8 cellular contexts compared by ENCODE assay signal in the genomic region with DNA sequence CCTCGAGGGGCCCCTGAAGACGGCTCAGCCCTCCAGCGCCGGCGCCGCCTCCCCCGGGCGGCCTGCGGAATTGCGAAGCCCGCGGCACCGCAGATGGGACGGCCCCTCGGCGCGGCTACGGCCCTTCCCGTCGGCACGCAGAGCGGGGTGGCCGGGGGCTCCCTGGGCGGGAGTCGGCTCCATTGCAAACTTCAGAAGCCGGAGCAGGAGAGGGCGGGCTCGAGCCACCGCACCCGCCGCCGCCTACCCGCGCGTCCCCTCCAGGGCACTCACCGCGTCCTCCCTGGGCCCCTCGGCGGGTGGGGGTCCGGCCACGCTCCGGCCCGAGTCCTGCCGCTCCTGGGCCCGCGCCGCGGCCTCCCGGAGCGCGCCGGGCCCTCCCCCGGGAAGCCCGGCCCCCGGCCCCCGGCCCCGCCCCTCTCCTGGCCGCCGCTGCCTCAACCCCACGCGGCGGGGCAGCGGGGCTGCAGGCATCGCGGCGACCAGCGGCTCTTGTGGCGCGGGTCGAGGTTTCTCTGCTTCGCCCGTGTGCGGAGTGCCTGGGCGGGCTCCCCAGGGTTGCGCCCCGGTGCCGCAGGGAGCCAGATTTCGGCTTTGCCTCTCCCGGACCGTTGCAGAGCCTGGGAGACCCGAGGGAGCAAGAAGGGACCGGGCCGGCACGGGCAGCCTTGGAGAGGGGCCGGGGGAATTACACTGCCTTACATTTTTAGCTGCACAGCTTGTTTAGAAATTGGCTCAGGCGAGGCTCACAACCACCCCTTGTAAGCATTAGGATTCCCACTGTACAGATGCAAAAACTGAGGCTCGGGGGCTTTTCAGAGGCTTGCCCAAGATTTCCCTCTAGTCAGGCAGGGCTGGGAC. TPM values are rescaled to one million over a fixed set of nuclear protein-coding genes. Genes with fewer than 3 reads are reported as not detected.
A peak's percentile ranks its signal among the peaks of the same experiment; 100 is the strongest.
DNase-seq lines count a peak whose midpoint lies in the region; ATAC-seq and TF ChIP-seq lines count a peak whose summit lies in the region.

A gene (minus strand): TSS at position 359 of the 861 bp plus-strand sequence. CDS start 3,707 bp downstream, outside the sequence.

- H3K27ac ChIP-seq in Panc1 (ENCODE audit: low read length), result peak within 1 kb of the TSS; percentile 62
- H3K27ac ChIP-seq in trophoblast cell (ENCODE audit: low read depth, low read length), result peak within 1 kb of the TSS; percentile 87

- H3K4me2 ChIP-seq in trophoblast cell (ENCODE audit: low read length), result peak within 1 kb of the TSS; percentile 94

- ATAC-seq in Panc1 (peak; percentile 81), GM19467 (IDR thresholded peaks at IDR 0.05; ENCODE audit: unreplicated experiment) (no peak)

- peaks cover 17% of the 10 kb centered on the region for H3K4me1 ChIP-seq in HAP-1
- peaks cover 30% of the 10 kb centered on the region for H3K4me1 ChIP-seq in Panc1 (ENCODE audit: control insufficient read depth, insufficient read depth, low read length)
- peaks cover 30% of the 10 kb centered on the region for H3K4me1 ChIP-seq in adipocyte (ENCODE audit: control insufficient read depth, insufficient read depth, low read length)
- peaks cover 35 to 45% of the 10 kb centered on the region in 2 experiments for H3K4me1 ChIP-seq in trophoblast cell (ENCODE audit: control insufficient read depth in 1 of 2, insufficient read depth in 2 of 2, low read length in 2 of 2)

- CTCF ChIA-PET in Panc1 (lab: Charles Lee), result interaction anchor here (1.2 kb wide), 1 partner anchor 8 kb away, joined by 4 read pairs; no protein-coding TSS in a partner anchor

- H3K27me3 ChIP-seq in HAP-1 (ENCODE audit: low read depth) (no peaks in the 10 kb centered on the region), Panc1 (ENCODE audit: control insufficient read depth, insufficient read depth, low read length) (no peaks in the 10 kb centered on the region), adipocyte (replicated peaks; ENCODE audit: control insufficient read depth, insufficient read depth, low read length) (no peaks in the 10 kb centered on the region), trophoblast cell (ENCODE audit: insufficient read depth, low read length) (no peaks in the 10 kb centered on the region)

- H3K79me2 ChIP-seq in trophoblast cell (ENCODE audit: control insufficient read depth, insufficient read depth, low read length, poor library complexity), result peaks cover 22% of the 10 kb centered on the region

- H3K36me3 ChIP-seq in HAP-1 (replicated peaks) (peaks cover 3% of the 10 kb centered on the region), Panc1 (ENCODE audit: control insufficient read depth, insufficient read depth, low read length) (no peaks in the 10 kb centered on the region), adipocyte (ENCODE audit: control insufficient read depth, insufficient read depth, low read length, severe bottlenecking) (no peaks in the 10 kb centered on the region), trophoblast cell (ENCODE audit: control insufficient read depth in 1 of 2, insufficient read depth in 2 of 2, low read length in 2 of 2) (peaks cover 12 to 15% of the 10 kb centered on the region in 2 experiments)

- no peak within 1 kb of the TSS for H3K23ac ChIP-seq in trophoblast cell (ENCODE audit: low read length)

- TF ChIP-seq CTCF in Panc1 (IDR thresholded peaks at IDR 0.05), result peak; percentile 21; the same call in 1 of the 2 replicates

- H3K4ac ChIP-seq in trophoblast cell (ENCODE audit: low read depth, low read length), result peak within 1 kb of the TSS; percentile 98

- intact Hi-C loops in Panc1 (cut with micrococcal nuclease; ENCODE audit: unreplicated experiment), result no loop called here
- intact Hi-C loops in cardiac septum (cut with DNase I), result loop anchor here (2.0 kb wide), 1 partner anchor 70 kb away; a partner anchor contains a TSS

- peak within 1 kb of the TSS; percentile 81 for H2AFZ ChIP-seq in trophoblast cell (ENCODE audit: insufficient read depth, low read length, poor library complexity)

- DNase-seq in D341Med (ENCODE audit: low spot score) (peak; percentile 86), HAP-1 (ENCODE audit: low spot score in 2 of 2) (peak; percentile 43 to 80), Panc1 (ENCODE audit: low read depth, low spot score) (no peak), adipocyte (ENCODE audit: low read depth) (peak; percentile 78), cardiac septum (ENCODE audit: low spot score) (no peak), trophoblast cell (peak; percentile 42 to 73), T1000 (lab: John Stamatoyannopoulos, UW) (no peak)

- H3K9ac ChIP-seq in adipocyte (ENCODE audit: low read length) (peak within 1 kb of the TSS; percentile 79), trophoblast cell (ENCODE audit: low read length) (peak within 1 kb of the TSS; percentile 76)

- BruUV-seq in Panc1 (replicated peaks; lab: Mats Ljungman, UMichigan), result no TSS peak

- H3K14ac ChIP-seq in trophoblast cell (ENCODE audit: low read length), result peak within 1 kb of the TSS; percentile 98

- H4K8ac ChIP-seq in trophoblast cell (ENCODE audit: low read depth, low read length), result peak within 1 kb of the TSS; percentile 77

- H3K9me3 ChIP-seq in HAP-1 (no peaks in the 10 kb centered on the region), Panc1 (ENCODE audit: control insufficient read depth, insufficient read depth, low read depth, low read length) (no peaks in the 10 kb centered on the region), adipocyte (ENCODE audit: control insufficient read depth, low read length) (no peaks in the 10 kb centered on the region), trophoblast cell (ENCODE audit: insufficient read depth, low read depth, low read length) (no peaks in the 10 kb centered on the region)

- H3K79me1 ChIP-seq in trophoblast cell (ENCODE audit: low read length), result peaks cover 23% of the 10 kb centered on the region

- peak within 1 kb of the TSS; percentile 72 for H2BK12ac ChIP-seq in trophoblast cell (ENCODE audit: low read length)

- peak within 1 kb of the TSS; percentile 81 for H2BK5ac ChIP-seq in trophoblast cell (ENCODE audit: low read depth, low read length, poor library complexity)

- peak within 1 kb of the TSS; percentile 27 for H4K12ac ChIP-seq in trophoblast cell (ENCODE audit: low read depth, low read length)

- H2BK120ac ChIP-seq in trophoblast cell (ENCODE audit: insufficient read depth, low read length, poor library complexity), result peak within 1 kb of the TSS; percentile 96

- WGBS in trophoblast cell (ENCODE audit: extremely low coverage, insufficient coverage, insufficient read length), result no CpG with 5 or more reads among the region's 87 CpGs

- peak within 1 kb of the TSS; percentile 82 for H4K91ac ChIP-seq in trophoblast cell (ENCODE audit: low read depth, low read length)

- peak within 1 kb of the TSS; percentile 75 for H3K4me3 ChIP-seq in HAP-1
- peak within 1 kb of the TSS; percentile 56 to 64 for H3K4me3 ChIP-seq in Panc1 (ENCODE audit: low read depth in 2 of 2, low read length in 2 of 2)
- peak within 1 kb of the TSS; percentile 80 for H3K4me3 ChIP-seq in adipocyte (ENCODE audit: low read length)
- peak within 1 kb of the TSS; percentile 88 for H3K4me3 ChIP-seq in trophoblast cell (ENCODE audit: low read depth, low read length)

- H3K18ac ChIP-seq in trophoblast cell (ENCODE audit: low read length), result peak within 1 kb of the TSS; percentile 97

- peak within 1 kb of the TSS; percentile 38 for H2AK5ac ChIP-seq in trophoblast cell (ENCODE audit: low read length)

- in situ Hi-C loops in HAP-1 (cut with MboI; ENCODE audit: low sequenced_read_pairs), result no loop called here
- in situ Hi-C loops in Panc1 (cut with HindIII; ENCODE audit: low pct_unique_long_range_greater_than_20kb, low sequenced_read_pairs), result no loop called here

- POLR2A ChIA-PET in Panc1 (lab: Charles Lee), result interaction anchor here (1.0 kb wide), 1 partner anchor 71 kb away, joined by 3 read pairs; a partner anchor contains a TSS

RNA-seq across cellular contexts. Expression of the gene that starts here (rescaled TPM):
- total RNA-seq in Panc1 (2021; ENCODE audit: unreplicated experiment), result 45.3 TPM
- 60.0 TPM for polyA plus RNA-seq in Panc1 (2012; ENCODE audit: insufficient read length)
- total RNA-seq in cardiac septum, result 295 TPM
- polyA plus RNA-seq in trophoblast cell (2013), result 22.2 and 23.3 TPM in 2 replicates

Comparison
In these comparisons a context has a peak if more than half of its experiments do, and no peak if none do; other contexts are left out.
1. DNase-seq: peak in D341Med (single experiment), HAP-1 (2 of 2), adipocyte (single experiment) and trophoblast cell (2 of 2); none in Panc1 (single experiment), cardiac septum (single experiment) and T1000 (single experiment).
2. Peak in every context shown above with its lines, with median percentiles within 50 percentile points of each other: H3K4me3 ChIP-seq.